Comparison of ENCODE assay signal across 1 cellular context in genomic region chr6:28349892-28350737, GRCh38.
TF ChIP-seq lines count a peak whose summit lies in the region.

Gene ZKSCAN3, plus strand, starts transcription at chr6:28349947. Its CDS starts 9,640 bp downstream, at chr6:28359587.

TF ChIP-seq in K562, 482 proteins besides CTCF, POLR2A, EP300 and RAD21 (continued from another document):
- peak in 2 of 3 experiments; percentile 52 to 92; a peak in 3 of 6 replicates for TF ChIP-seq ZBTB11 (CRISPR knock-in tag; IDR thresholded peaks at IDR 0.05)
- TF ChIP-seq BRCA1 (IDR thresholded peaks at IDR 0.05) = no peak
- no peak for TF ChIP-seq BRCA1 (CRISPR knock-in tag; IDR thresholded peaks at IDR 0.05)
- peak; percentile 99 for TF ChIP-seq NBN (IDR thresholded peaks at IDR 0.05; ENCODE audit: low read depth)
- TF ChIP-seq CHD1 (IDR thresholded peaks at IDR 0.05; ENCODE audit: low read length) = peak; percentile 68
- no peak for TF ChIP-seq FOS (IDR thresholded peaks at IDR 0.05; ENCODE audit: extremely low read depth, insufficient read length)
- peak; percentile 63 for TF ChIP-seq WHSC1 (IDR thresholded peaks at IDR 0.05; ENCODE audit: low read length)
- peak; percentile 86; the same call in 1 of the 2 replicates for TF ChIP-seq BRD4 (IDR thresholded peaks at IDR 0.05)
- TF ChIP-seq ETV6 (IDR thresholded peaks at IDR 0.05; ENCODE audit: borderline replicate concordance in 1 of 2, low read depth in 2 of 2, low read length in 1 of 2) = 0 out of 4 replicates have a peak, but pooled peaks of 1 of the 2 experiments have one; percentile 21
- TF ChIP-seq ETV6 (CRISPR knock-in tag; IDR thresholded peaks at IDR 0.05; ENCODE audit: borderline replicate concordance) = no peak
- TF ChIP-seq POLR2AphosphoS2 (IDR thresholded peaks at IDR 0.05; ENCODE audit: low read length) = peak; percentile 77; the same call in 1 of the 2 replicates
- no peak for TF ChIP-seq ID3 (CRISPR knock-in tag; IDR thresholded peaks at IDR 0.05)
- peak; percentile 71; the same call in 1 of the 2 replicates for TF ChIP-seq ID3 (tag; IDR thresholded peaks at IDR 0.05)
- TF ChIP-seq PCBP2 (IDR thresholded peaks at IDR 0.05; ENCODE audit: low read depth, low read length, poor library complexity, severe bottlenecking) = no peak
- 0 out of 2 replicates have a peak, but pooled peaks have one; percentile 19 for TF ChIP-seq HES1 (IDR thresholded peaks at IDR 0.05; ENCODE audit: low read depth)
- peak; percentile 41 to 85; a peak in 3 of 4 replicates for TF ChIP-seq TRIM24 (IDR thresholded peaks at IDR 0.05)
- no peak for TF ChIP-seq RBM22 (IDR thresholded peaks at IDR 0.05; ENCODE audit: low read depth, low read length, poor library complexity, severe bottlenecking)
- no peak for TF ChIP-seq E2F3 (CRISPR knock-in tag; IDR thresholded peaks at IDR 0.05)
- TF ChIP-seq RBM17 (IDR thresholded peaks at IDR 0.05; ENCODE audit: borderline replicate concordance, low read depth, low read length) = no peak
- TF ChIP-seq ZNF318 (IDR thresholded peaks at IDR 0.05; ENCODE audit: borderline replicate concordance in 1 of 2, low read depth in 1 of 2) = peak in 1 of 2 experiments; percentile 82; a peak in 2 of 4 replicates
- TF ChIP-seq HNRNPLL (IDR thresholded peaks at IDR 0.05; ENCODE audit: low read depth, low read length, poor library complexity, severe bottlenecking) = peak; percentile 52
- TF ChIP-seq SAP30 (IDR thresholded peaks at IDR 0.05; ENCODE audit: borderline replicate concordance, insufficient read depth, low read depth, low read length, poor library complexity, severe bottlenecking) = peak; percentile 77
- peak; percentile 98 for TF ChIP-seq SUPT5H (IDR thresholded peaks at IDR 0.05)
- TF ChIP-seq HCFC1 (IDR thresholded peaks at IDR 0.05; ENCODE audit: low read depth, low read length) = peak; percentile 74
- TF ChIP-seq ATF7 (IDR thresholded peaks at IDR 0.05) = peak; percentile 83
- peak; percentile 89 for TF ChIP-seq HBP1 (CRISPR knock-in tag; IDR thresholded peaks at IDR 0.05)
- TF ChIP-seq ZNF592 (IDR thresholded peaks at IDR 0.05) = no peak
- peak in 1 of 2 experiments; percentile 55; a peak in 1 of 4 replicates for TF ChIP-seq KDM4B (IDR thresholded peaks at IDR 0.05; ENCODE audit: borderline replicate concordance in 2 of 2, low read depth in 1 of 2)
- TF ChIP-seq ESRRB (CRISPR knock-in tag; IDR thresholded peaks at IDR 0.05; ENCODE audit: borderline replicate concordance) = no peak
